In genomic region chr13:94195715-94196114, GRCh38 we compare ENCODE assay signal across 15 cellular contexts.
DNase-seq lines count a peak whose midpoint lies in the region; ATAC-seq and TF ChIP-seq lines count a peak whose summit lies in the region.
"Had no signal": no experiment of that assay in that cellular context is flagged by ENCODE, and none has a peak within 500 bp of the region (broad histone marks: within the 10 kb centered on the region; RNA-seq: fewer than 3 reads in every experiment).

No MANE protein-coding gene starts in this region.

- DNase-seq in GM03348 (ENCODE audit: low spot score) (peak; percentile 50), NCI-H69 (lab: John Stamatoyannopoulos, UW) (peak; percentile 87), epithelial cell of prostate (ENCODE audit: low read depth, low spot score) (peak; percentile 12), retinal pigment epithelial cell (ENCODE audit: low read depth) (peak; percentile 83), NAMALWA (ENCODE audit: low spot score) (no peak), COLO668 (lab: John Stamatoyannopoulos, UW; ENCODE audit: unreplicated experiment) (no peak), NCI-H2171 (lab: John Stamatoyannopoulos, UW) (no peak)
- DNase-seq: activated T-cell treated with anti-CD3 and anti-CD28 coated beads, Interleukin-2, amount 50 U/mL, for 48 hours; central memory CD4-positive, alpha-beta T cell; DMS53; NCI-H1930; nucleus accumbens; stomach had no signal

- TF ChIP-seq CTCF in retinal pigment epithelial cell (conservative IDR thresholded peaks at IDR 0.05; ENCODE audit: low read depth, low read length), result no peak

- H3K27ac ChIP-seq in epithelial cell of prostate, result no peak overlapping the region
- H3K27ac ChIP-seq: stomach, VCaP had no signal

- no peak for ATAC-seq in HG02798 (IDR thresholded peaks at IDR 0.05; ENCODE audit: poor library complexity, unreplicated experiment)

- H3K4me3 ChIP-seq in retinal pigment epithelial cell (ENCODE audit: low read length), result no peak overlapping the region
- H3K4me3 ChIP-seq: stomach had no signal

Comparison
In these comparisons a context has a peak if more than half of its experiments do, and no peak if none do; other contexts are left out.
1. DNase-seq: peak in GM03348 (single experiment), NCI-H69 (single experiment), epithelial cell of prostate (single experiment) and retinal pigment epithelial cell (single experiment); none in NAMALWA (single experiment), COLO668 (single experiment) and NCI-H2171 (single experiment).